8 cellular contexts compared by ENCODE assay signal in genomic region chr9:41232326-41232725, GRCh38. TPM values are rescaled to one million over a fixed set of nuclear protein-coding genes. Genes with fewer than 3 reads are reported as not detected.
DNase-seq lines count a peak whose midpoint lies in the region; ATAC-seq and TF ChIP-seq lines count a peak whose summit lies in the region.
"Not testable (repeated sequence)": the region's sequence is repeated elsewhere in the genome, so short reads cannot be mapped to it uniquely, and the experiment has no call there.

No MANE protein-coding gene starts in this region.

- DNase-seq in GM06990 (ENCODE audit: extremely low read depth, insufficient read length) = peak; percentile 12
- peak; percentile 10 to 11 for DNase-seq in SJCRH30
- DNase-seq in activated effector memory CD4-positive, alpha-beta T cell treated with anti-CD3 and anti-CD28 coated beads, Interleukin-2, amount 50 U/mL, for 16 hours = peak; percentile 66
- DNase-seq in ecto neural progenitor cell (ENCODE audit: low spot score) = peak; percentile 52
- DNase-seq in left cardiac atrium = peak; percentile 24
- DNase-seq in right lobe of liver = peak in 1 of 3 donors; percentile 62
- peak in 7 of 10 donors; percentile 3 to 84 (median 39) for DNase-seq in posterior cingulate gyrus
- DNase-seq in upper lobe of left lung = peak in 1 of 2 donors; percentile 39

- peak in 1 of 2 donors; percentile 35 for ATAC-seq in left cardiac atrium
- peak; percentile 29 to 53 (median 42) for ATAC-seq in right lobe of liver
- peak; percentile 46 to 66 for ATAC-seq in upper lobe of left lung (ENCODE audit: low FRiP score in 2 of 2)

- intact Hi-C loops in left cardiac atrium (cut with DNase I); right lobe of liver (cut with DNase I); posterior cingulate gyrus (cut with DNase I): not testable (repeated sequence)

- H3K4me3 ChIP-seq in GM06990 (replicated peaks; ENCODE audit: low read depth, low read length); SJCRH30; right lobe of liver; upper lobe of left lung: not testable (repeated sequence)

- H3K27ac ChIP-seq in SJCRH30, right lobe of liver, upper lobe of left lung: not testable (repeated sequence)

- TF ChIP-seq EP300 in upper lobe of left lung (IDR thresholded peaks at IDR 0.05) = not testable (repeated sequence)

- H3K36me3 ChIP-seq in GM06990 (ENCODE audit: control insufficient read depth, insufficient read depth, low read length); SJCRH30; right lobe of liver; upper lobe of left lung: not testable (repeated sequence)

- 59% methylated on average over 10 of the region's 10 CpGs for WGBS in right lobe of liver (ENCODE audit: insufficient coverage, low coverage, low lambda C conversion rate, missing lambda C conversion rate)
- WGBS in upper lobe of left lung, 2 donors = 81 to 85% methylated on average over 10 of the region's 10 CpGs

- TF ChIP-seq POLR2A in right lobe of liver (IDR thresholded peaks at IDR 0.05); upper lobe of left lung (IDR thresholded peaks at IDR 0.05): not testable (repeated sequence)

- not testable (repeated sequence) for H3K9me3 ChIP-seq in SJCRH30 (replicated peaks); right lobe of liver
- peaks cover 0 to 28% (median 3%) of the 10 kb centered on the region in 4 donors for H3K9me3 ChIP-seq in upper lobe of left lung

- H3K4me1 ChIP-seq in SJCRH30, right lobe of liver, upper lobe of left lung: not testable (repeated sequence)

- TF ChIP-seq CTCF in GM06990 (IDR thresholded peaks at IDR 0.05; ENCODE audit: insufficient read depth, low read length, poor library complexity, severe bottlenecking); right lobe of liver (IDR thresholded peaks at IDR 0.05); upper lobe of left lung (IDR thresholded peaks at IDR 0.05): not testable (repeated sequence)

- H3K27me3 ChIP-seq in GM06990 (replicated peaks; ENCODE audit: control insufficient read depth, insufficient read depth, low read length); SJCRH30; right lobe of liver; upper lobe of left lung: not testable (repeated sequence)

RNA-seq across cellular contexts. Expression of gene ZNG1F, which starts 43.2 kb away (rescaled TPM):
- 16.8 and 36.0 TPM in 2 replicates for total RNA-seq in SJCRH30 (2014; rRNA removed; shearing (Covaris generic))
- total RNA-seq in left cardiac atrium = 1 to 10 TPM; 2.0 to 2.9 TPM
- 10 to 100 TPM in 2 of 6 experiments, 1 to 10 TPM in 4; 2.3 to 16.7 (median 4.8) TPM for total RNA-seq in right lobe of liver
- 10 to 100 TPM in 3 of 6 donors, 1 to 10 TPM in 3; 4.8 to 19.0 (median 9.1) TPM for total RNA-seq in upper lobe of left lung
